8 cellular contexts compared by ENCODE assay signal in the genomic region with DNA sequence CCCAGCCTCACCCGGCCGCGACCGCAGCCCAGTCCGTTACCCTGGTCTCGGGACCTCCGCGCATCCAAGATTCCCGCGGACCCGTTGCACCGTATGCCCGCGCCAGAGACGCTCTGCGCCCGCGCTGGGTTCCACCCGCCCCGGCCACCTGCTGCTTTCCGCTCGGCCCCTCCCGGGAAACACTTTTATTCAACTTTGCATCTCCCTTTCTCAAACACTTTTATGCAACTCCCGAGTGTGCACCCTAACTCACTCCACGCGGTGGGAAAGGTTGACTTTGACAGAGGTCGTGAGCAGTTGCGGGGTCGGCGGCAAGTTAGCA. TPM values are rescaled to one million over a fixed set of nuclear protein-coding genes. Genes with fewer than 3 reads are reported as not detected.
A peak's percentile ranks its signal among the peaks of the same experiment; 100 is the strongest.
DNase-seq lines count a peak whose midpoint lies in the region; TF ChIP-seq lines count a peak whose summit lies in the region.

A gene with protein sequence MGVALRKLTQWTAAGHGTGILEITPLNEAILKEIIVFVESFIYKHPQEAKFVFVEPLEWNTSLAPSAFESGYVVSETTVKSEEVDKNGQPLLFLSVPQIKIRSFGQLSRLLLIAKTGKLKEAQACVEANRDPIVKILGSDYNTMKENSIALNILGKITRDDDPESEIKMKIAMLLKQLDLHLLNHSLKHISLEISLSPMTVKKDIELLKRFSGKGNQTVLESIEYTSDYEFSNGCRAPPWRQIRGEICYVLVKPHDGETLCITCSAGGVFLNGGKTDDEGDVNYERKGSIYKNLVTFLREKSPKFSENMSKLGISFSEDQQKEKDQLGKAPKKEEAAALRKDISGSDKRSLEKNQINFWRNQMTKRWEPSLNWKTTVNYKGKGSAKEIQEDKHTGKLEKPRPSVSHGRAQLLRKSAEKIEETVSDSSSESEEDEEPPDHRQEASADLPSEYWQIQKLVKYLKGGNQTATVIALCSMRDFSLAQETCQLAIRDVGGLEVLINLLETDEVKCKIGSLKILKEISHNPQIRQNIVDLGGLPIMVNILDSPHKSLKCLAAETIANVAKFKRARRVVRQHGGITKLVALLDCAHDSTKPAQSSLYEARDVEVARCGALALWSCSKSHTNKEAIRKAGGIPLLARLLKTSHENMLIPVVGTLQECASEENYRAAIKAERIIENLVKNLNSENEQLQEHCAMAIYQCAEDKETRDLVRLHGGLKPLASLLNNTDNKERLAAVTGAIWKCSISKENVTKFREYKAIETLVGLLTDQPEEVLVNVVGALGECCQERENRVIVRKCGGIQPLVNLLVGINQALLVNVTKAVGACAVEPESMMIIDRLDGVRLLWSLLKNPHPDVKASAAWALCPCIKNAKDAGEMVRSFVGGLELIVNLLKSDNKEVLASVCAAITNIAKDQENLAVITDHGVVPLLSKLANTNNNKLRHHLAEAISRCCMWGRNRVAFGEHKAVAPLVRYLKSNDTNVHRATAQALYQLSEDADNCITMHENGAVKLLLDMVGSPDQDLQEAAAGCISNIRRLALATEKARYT (minus strand): TSS at position 126 of the 322 bp plus-strand sequence. CDS start 3,937 bp downstream, outside the sequence.

- H3K4me1 Mint-ChIP-seq in T-helper 2 cell treated with Interferon-gamma antibody and Interleukin-4, amounts not matched to agents 5 μg/mL and 100 μg/mL, for 36 hours (ENCODE audit: low read depth): peaks cover 11% of the 10 kb centered on the region
- peaks cover 11% of the 10 kb centered on the region for H3K4me1 Mint-ChIP-seq in activated naive CD8-positive, alpha-beta T cell (ENCODE audit: low read depth)

- H3K27me3 ChIP-seq in kidney epithelial cell (ENCODE audit: control insufficient read depth, insufficient read depth, low read length) (no peaks in the 10 kb centered on the region), stomach (peaks cover 0 to 34% (median 23%) of the 10 kb centered on the region in 3 donors)

- H3K27ac Mint-ChIP-seq in T-helper 2 cell treated with Interferon-gamma antibody and Interleukin-4, amounts not matched to agents 5 μg/mL and 100 μg/mL, for 36 hours: no peak within 1 kb of the TSS
- H3K27ac Mint-ChIP-seq in activated naive CD8-positive, alpha-beta T cell: peak within 1 kb of the TSS; percentile 54

- H3K4me3 Mint-ChIP-seq in T-helper 2 cell treated with Interferon-gamma antibody and Interleukin-4, amounts not matched to agents 5 μg/mL and 100 μg/mL, for 36 hours: peak within 1 kb of the TSS; percentile 83
- H3K4me3 Mint-ChIP-seq in activated naive CD8-positive, alpha-beta T cell: peak within 1 kb of the TSS; percentile 94

- intact Hi-C loops in stomach (cut with DNase I; ENCODE audit: low total_unique reads): no loop called here

- H3K27ac ChIP-seq in stomach: peak within 1 kb of the TSS in 2 of 5 donors; percentile 66 to 74

- no peak for TF ChIP-seq EP300 in stomach (IDR thresholded peaks at IDR 0.05)

- H3K36me3 ChIP-seq in kidney epithelial cell (ENCODE audit: control insufficient read depth, insufficient read depth, low read length) (no peaks in the 10 kb centered on the region), stomach (no peaks in the 10 kb centered on the region)

- H3K4me1 ChIP-seq in stomach: peaks cover 0 to 17% (median 15%) of the 10 kb centered on the region in 4 donors

- no peak for DNase-seq in T-helper 2 cell treated with Interferon-gamma antibody and Interleukin-4, amounts not matched to agents 5 μg/mL and 100 μg/mL, for 36 hours (ENCODE audit: low spot score)
- DNase-seq in T-helper 2 cell (no peak), kidney epithelial cell (ENCODE audit: low read depth) (no peak), stomach (no peak), GDM1 (lab: John Stamatoyannopoulos, UW) (no peak), NCI-H524 (lab: John Stamatoyannopoulos, UW) (no peak)
- DNase-seq in stimulated activated CD4-positive, alpha-beta T cell treated with anti-CD3 and anti-CD28 coated beads, Interleukin-4, amount 100 ng/mL, for 4 hours: no peak

- peaks cover 53% of the 10 kb centered on the region for H3K27me3 Mint-ChIP-seq in T-helper 2 cell treated with Interferon-gamma antibody and Interleukin-4, amounts not matched to agents 5 μg/mL and 100 μg/mL, for 36 hours (ENCODE audit: low read depth)
- peaks cover 19% of the 10 kb centered on the region for H3K27me3 Mint-ChIP-seq in activated naive CD8-positive, alpha-beta T cell

- TF ChIP-seq CTCF in kidney epithelial cell (IDR thresholded peaks at IDR 0.05; ENCODE audit: insufficient read depth, low read length, poor library complexity, severe bottlenecking) (no peak), stomach (IDR thresholded peaks at IDR 0.05) (no peak)

- no peaks in the 10 kb centered on the region for H3K9me3 ChIP-seq in stomach

- H3K36me3 Mint-ChIP-seq in T-helper 2 cell treated with Interferon-gamma antibody and Interleukin-4, amounts not matched to agents 5 μg/mL and 100 μg/mL, for 36 hours (ENCODE audit: low read depth): no peaks in the 10 kb centered on the region
- H3K36me3 Mint-ChIP-seq in activated naive CD8-positive, alpha-beta T cell: peaks cover 8% of the 10 kb centered on the region

- H3K9me3 Mint-ChIP-seq in T-helper 2 cell treated with Interferon-gamma antibody and Interleukin-4, amounts not matched to agents 5 μg/mL and 100 μg/mL, for 36 hours: no peaks in the 10 kb centered on the region
- H3K9me3 Mint-ChIP-seq in activated naive CD8-positive, alpha-beta T cell (ENCODE audit: low read depth): no peaks in the 10 kb centered on the region

- H3K4me3 ChIP-seq in kidney epithelial cell (ENCODE audit: low read depth, low read length) (peak within 1 kb of the TSS; percentile 66), stomach (peak within 1 kb of the TSS; percentile 46 to 87 (median 65))

- 2 to 5% (median 4%) methylated on average over 27 to 30 of the region's 30 CpGs for WGBS in stomach, 5 donors

- TF ChIP-seq POLR2A in stomach (IDR thresholded peaks at IDR 0.05): no peak

RNA-seq across cellular contexts. Expression of the gene that starts here (rescaled TPM):
- total RNA-seq in kidney epithelial cell (1.3 and 1.8 TPM in 2 replicates), stomach (under 1 TPM in 1 of 5 donors, not detected in 4; 0.37 TPM)
- polyA plus RNA-seq in stomach: under 1 TPM in 2 of 3 donors, not detected in 1; 0.05 to 0.12 TPM
